ENCODE assay signal across 30 cellular contexts in genomic region chr20:60220655-60221054, GRCh38.
"Had no signal": no experiment of that assay in that cellular context is flagged by ENCODE, and none has a peak within 500 bp of the region (broad histone marks: within the 10 kb centered on the region; RNA-seq: fewer than 3 reads in every experiment).

No MANE protein-coding gene starts in this region.

- H3K4me3 ChIP-seq: ascending aorta, cardiac muscle cell had no signal

- H3K27me3 ChIP-seq: ascending aorta, cardiac muscle cell had no signal

- DNase-seq: activated CD4-positive, alpha-beta memory T cell treated with anti-CD3 and anti-CD28 coated beads, Interleukin-2, amount 10 ng/mL, durations not matched to agents 7 days and 5 days; activated CD4-positive, alpha-beta T cell treated with anti-CD3 and anti-CD28 coated beads for 1 hour; activated CD4-positive, alpha-beta T cell treated with anti-CD3 and anti-CD28 coated beads for 36 hours; activated CD4-positive, alpha-beta T cell treated with anti-CD3 and anti-CD28 coated beads for 48 hours; activated CD4-positive, alpha-beta T cell treated with anti-CD3 and anti-CD28 coated beads, Interleukin-2, amount 10 ng/mL, durations not matched to agents 7 days and 5 days; activated CD4-positive, alpha-beta T cell treated with anti-CD3 and anti-CD28 coated beads, Interleukin-2, amount 50 U/mL, for 48 hours; activated CD4-positive, CD25-positive, alpha-beta regulatory T cell; activated CD8-positive, alpha-beta memory T cell treated with anti-CD3 and anti-CD28 coated beads for 24 hours; activated CD8-positive, alpha-beta memory T cell treated with anti-CD3 and anti-CD28 coated beads, Interleukin-2, amount 10 ng/mL, durations not matched to agents 7 days and 5 days; activated CD8-positive, alpha-beta memory T cell treated with anti-CD3 and anti-CD28 coated beads, Interleukin-2, amount 50 U/mL, for 48 hours; activated CD8-positive, alpha-beta T cell treated with anti-CD3 and anti-CD28 coated beads, Interleukin-2, amount 10 ng/mL, durations not matched to agents 7 days and 5 days; activated effector memory CD4-positive, alpha-beta T cell treated with Interleukin-2 at 50 U/mL for 16 hours; activated gamma-delta T cell; activated naive CD4-positive, alpha-beta T cell treated with anti-CD3 and anti-CD28 coated beads, Interleukin-2, amount 10 ng/mL, durations not matched to agents 7 days and 5 days; activated naive CD4-positive, alpha-beta T cell treated with Interleukin-2 at 50 U/mL for 16 hours; activated naive CD8-positive, alpha-beta T cell treated with anti-CD3 and anti-CD28 coated beads, Interleukin-2, amount 10 ng/mL, durations not matched to agents 7 days and 5 days; activated naive CD8-positive, alpha-beta T cell treated with anti-CD3 and anti-CD28 coated beads, Interleukin-2, amount 50 U/mL, for 24 hours; activated T-cell treated with anti-CD3 and anti-CD28 coated beads, Interleukin-2, amount 50 U/mL, for 48 hours; amygdala; anterior cingulate cortex; caudate nucleus; cerebellar nuclear complex; T-helper 1 cell; T-helper 2 cell; T-helper 9 cell; WERI-Rb-1 had no signal

- H3K36me3 ChIP-seq: ascending aorta, cardiac muscle cell, WERI-Rb-1 had no signal

- H3K4me1 ChIP-seq: ascending aorta had no signal

- H3K9me3 ChIP-seq: ascending aorta had no signal

- ATAC-seq: activated CD4-positive, alpha-beta T cell treated with anti-CD3 and anti-CD28 coated beads for 36 hours; activated CD4-positive, CD25-positive, alpha-beta regulatory T cell treated with anti-CD3 and anti-CD28 coated beads, Interleukin-2, amount 50 U/mL, for 24 hours; activated CD8-positive, alpha-beta memory T cell treated with anti-CD3 and anti-CD28 coated beads, Interleukin-2, amount 10 ng/mL, durations not matched to agents 7 days and 5 days; activated CD8-positive, alpha-beta T cell treated with anti-CD3 and anti-CD28 coated beads, Interleukin-2, amount 10 ng/mL, durations not matched to agents 7 days and 5 days; activated naive CD8-positive, alpha-beta T cell treated with anti-CD3 and anti-CD28 coated beads, Interleukin-2, amount 50 U/mL, for 24 hours; WTC11 had no signal

- H3K27ac ChIP-seq: ascending aorta, cardiac muscle cell, WERI-Rb-1 had no signal
